Comparison of ENCODE assay signal across 14 cellular contexts in genomic region chr7:53095731-53096501, GRCh38.
DNase-seq lines count a peak whose midpoint lies in the region; ATAC-seq, FAIRE-seq and TF ChIP-seq lines count a peak whose summit lies in the region.
"Had no signal": no experiment of that assay in that cellular context is flagged by ENCODE, and none has a peak within 500 bp of the region (broad histone marks: within the 10 kb centered on the region; RNA-seq: fewer than 3 reads in every experiment).

No MANE protein-coding gene starts in this region.

- FAIRE-seq in urothelium cell line (lab: Jason Lieb, UNC), result no peak
- FAIRE-seq: HepG2, HTR-8/SVneo had no signal

- ATAC-seq in GM19324 (IDR thresholded peaks at IDR 0.05; ENCODE audit: low FRiP score, unreplicated experiment) (no peak), omental fat pad (ENCODE audit: low FRiP score) (no peak)
- ATAC-seq: GM23338, HepG2 had no signal

- in situ Hi-C loops in KBM-7 (cut with MboI; ENCODE audit: low pct_unique_long_range_greater_than_20kb, low sequenced_read_pairs), result no loop called here

- DNase-seq in DMS53 (lab: John Stamatoyannopoulos, UW) (peak; percentile 4), DMS53 treated with DMSO at 0.1 percent for 48 hours (lab: John Stamatoyannopoulos, UW; ENCODE audit: unreplicated experiment) (no peak), KBM-7 (peak; percentile 0), SKM-1 (lab: John Stamatoyannopoulos, UW; ENCODE audit: unreplicated experiment) (peak; percentile 30), renal cortical epithelial cell (ENCODE audit: low read depth) (peak; percentile 34), omental fat pad (ENCODE audit: low spot score) (no peak), urothelium cell line (ENCODE audit: low spot score) (no peak)
- DNase-seq: Caco-2; CD8-positive, alpha-beta memory T cell; H9 had no signal

- TF ChIP-seq CTCF in omental fat pad (IDR thresholded peaks at IDR 0.05), result no peak

Comparison
In these comparisons a context has a peak if more than half of its experiments do, and no peak if none do; other contexts are left out.
1. DNase-seq: peak in DMS53 (single experiment), KBM-7 (single experiment), SKM-1 (single experiment) and renal cortical epithelial cell (single experiment); none in DMS53 treated with DMSO at 0.1 percent for 48 hours (single experiment), omental fat pad (single experiment) and urothelium cell line (single experiment).